In genomic region chr17:11144358-11145233, GRCh38 we compare ENCODE assay signal across 8 cellular contexts.
A peak's percentile ranks its signal among the peaks of the same experiment; 100 is the strongest.
DNase-seq lines count a peak whose midpoint lies in the region; ATAC-seq, FAIRE-seq and TF ChIP-seq lines count a peak whose summit lies in the region.

No MANE protein-coding gene starts in this region.

- H3K27me3 ChIP-seq in SJCRH30 (no peaks in the 10 kb centered on the region), small intestine (ENCODE audit: control insufficient read depth in 2 of 2, insufficient read depth in 2 of 2, low read length in 2 of 2) (no peaks in the 10 kb centered on the region)

- peak; percentile 42 for TF ChIP-seq CTCF in GM13977 (IDR thresholded peaks at IDR 0.05; ENCODE audit: extremely low read depth, insufficient read depth, missing control alignments)

- FAIRE-seq in A204.1 (lab: Jason Lieb, UNC) (peak; percentile 46), small intestine (lab: Jason Lieb, UNC) (no peak)

- H3K4me3 ChIP-seq in SJCRH30, result no peak overlapping the region
- no peak overlapping the region for H3K4me3 ChIP-seq in small intestine (ENCODE audit: low read depth in 1 of 2, low read length in 2 of 2)

- H3K4me1 ChIP-seq in SJCRH30 (no peaks in the 10 kb centered on the region), small intestine (ENCODE audit: control insufficient read depth in 2 of 2, insufficient read depth in 1 of 2, low read depth in 1 of 2, low read length in 1 of 2) (no peaks in the 10 kb centered on the region)

- H3K36me3 ChIP-seq in SJCRH30, result no peaks in the 10 kb centered on the region
- no peaks in the 10 kb centered on the region for H3K36me3 ChIP-seq in small intestine (ENCODE audit: control insufficient read depth in 2 of 2, insufficient read depth in 2 of 2, low read length in 2 of 2)

- intact Hi-C loops in left ventricle myocardium superior (cut with micrococcal nuclease), result no loop called here

- H3K27ac ChIP-seq in SJCRH30 (no peak overlapping the region), small intestine (ENCODE audit: low read depth in 1 of 2, low read length in 1 of 2) (no peak overlapping the region)

- WGBS in small intestine, 3 donors, result 24 to 43% (median 30%) methylated on average over 7 of the region's 7 CpGs

- DNase-seq in GM13977 (ENCODE audit: low spot score), result no peak
- peak; percentile 7 to 38 for DNase-seq in SJCRH30
- DNase-seq in left ventricle myocardium superior, result no peak
- DNase-seq in small intestine, result peak; percentile 61

- ATAC-seq in left ventricle myocardium superior (peak; percentile 48), HG02623 (IDR thresholded peaks at IDR 0.05; ENCODE audit: unreplicated experiment) (no peak), GM21786 (IDR thresholded peaks at IDR 0.05; ENCODE audit: unreplicated experiment) (no peak), HG02885 (IDR thresholded peaks at IDR 0.05; ENCODE audit: poor library complexity, unreplicated experiment) (no peak)

- in situ Hi-C loops in GM13977 (cut with MboI; ENCODE audit: low pct_unique_long_range_greater_than_20kb, low sequenced_read_pairs, unreplicated experiment), result no loop called here

- H3K9me3 ChIP-seq in SJCRH30 (replicated peaks) (no peaks in the 10 kb centered on the region), small intestine (ENCODE audit: control insufficient read depth, low read depth) (no peaks in the 10 kb centered on the region)

Comparison
In these comparisons a context has a peak if more than half of its experiments do, and no peak if none do; other contexts are left out.
1. DNase-seq: peak in SJCRH30 (2 of 2) and small intestine (single experiment); none in GM13977 (single experiment) and left ventricle myocardium superior (single experiment).